15 cellular contexts compared by ENCODE assay signal in the genomic region with DNA sequence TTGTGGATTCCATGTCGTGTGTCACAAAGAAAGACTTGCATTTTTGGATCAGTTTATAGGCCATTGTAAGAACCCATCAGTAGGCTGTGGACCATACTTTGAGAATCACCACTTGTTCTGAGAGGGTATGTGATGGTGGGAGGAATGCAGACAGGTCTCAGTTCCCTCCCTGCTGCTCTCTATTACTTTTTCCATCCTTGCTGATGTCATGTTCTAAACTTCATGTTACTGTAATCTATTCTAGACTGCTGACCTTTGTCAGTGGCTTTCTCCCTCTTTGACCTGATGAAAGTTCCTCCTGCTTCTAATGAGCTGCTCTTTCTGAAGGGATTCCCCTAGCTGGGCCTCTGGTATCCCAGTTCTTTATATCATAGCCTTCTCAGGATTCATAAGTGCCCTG. TPM values are rescaled to one million over a fixed set of nuclear protein-coding genes. Genes with fewer than 3 reads are reported as not detected.
DNase-seq lines count a peak whose midpoint lies in the region; ATAC-seq, FAIRE-seq and TF ChIP-seq lines count a peak whose summit lies in the region.
"Had no signal": no experiment of that assay in that cellular context is flagged by ENCODE, and none has a peak within 500 bp of the region (broad histone marks: within the 10 kb centered on the region; RNA-seq: fewer than 3 reads in every experiment).

No MANE protein-coding gene starts in this region.

- H3K4me2 ChIP-seq in keratinocyte (ENCODE audit: control insufficient read depth, extremely low read depth, insufficient read depth, low read depth, low read length) (no peak overlapping the region), HepG2 (ENCODE audit: low read depth, low read length) (no peak overlapping the region)
- H3K4me2 ChIP-seq: A549, BLaER1, KMS-11 had no signal

- FAIRE-seq in GM18507 (lab: Jason Lieb, UNC) = peak; percentile 18
- FAIRE-seq in keratinocyte (lab: Jason Lieb, UNC) = peak; percentile 43
- FAIRE-seq in HepG2 (lab: Jason Lieb, UNC) = no peak
- FAIRE-seq: A549, H1 had no signal

- H3K27me3 Mint-ChIP-seq in stimulated activated naive CD8-positive, alpha-beta T cell treated with anti-CD3 and anti-CD28 coated beads, Interleukin-15, amount 100 ng/mL, for 72 hours = no peaks in the 10 kb centered on the region
- no peaks in the 10 kb centered on the region for H3K27me3 Mint-ChIP-seq in progenitor cell of endocrine pancreas
- H3K27me3 Mint-ChIP-seq: CD8-positive, alpha-beta memory T cell had no signal

- no peak overlapping the region for H3K27ac ChIP-seq in keratinocyte (ENCODE audit: control insufficient read depth, insufficient read depth, low read length)
- no peak overlapping the region for H3K27ac ChIP-seq in HepG2 (ENCODE audit: extremely low read length, insufficient read depth, low read length)
- H3K27ac ChIP-seq: A549, BLaER1, KMS-11 had no signal

- H3K27me3 ChIP-seq in keratinocyte (ENCODE audit: control insufficient read depth, extremely low read depth, insufficient read depth, low read length) (no peaks in the 10 kb centered on the region), HepG2 (ENCODE audit: control insufficient read depth in 1 of 2, insufficient read depth in 2 of 2, low read length in 2 of 2) (no peaks in the 10 kb centered on the region)
- H3K27me3 ChIP-seq: BLaER1 had no signal

- TF ChIP-seq EP300 in HepG2 (IDR thresholded peaks at IDR 0.05; ENCODE audit: low read depth in 2 of 2, low read length in 2 of 2) (no peak), HepG2 (CRISPR knock-in tag; IDR thresholded peaks at IDR 0.05; ENCODE audit: borderline replicate concordance) (no peak)

- H3K27ac Mint-ChIP-seq in stimulated activated naive CD8-positive, alpha-beta T cell treated with anti-CD3 and anti-CD28 coated beads, Interleukin-15, amount 100 ng/mL, for 72 hours = peak overlapping the region in 1 of 2 donors; percentile 10
- H3K27ac Mint-ChIP-seq in progenitor cell of endocrine pancreas = no peak overlapping the region
- H3K27ac Mint-ChIP-seq: HFFc6 had no signal

- in situ Hi-C loops in HepG2 (cut with HindIII; ENCODE audit: extremely low pct_ligation_motif_present, low pct_unique_long_range_greater_than_20kb) = loop anchor here (10.0 kb wide), 1 partner anchor 291 kb away; no protein-coding TSS in a partner anchor

- no peaks in the 10 kb centered on the region for H3K9me3 Mint-ChIP-seq in stimulated activated naive CD8-positive, alpha-beta T cell treated with anti-CD3 and anti-CD28 coated beads, Interleukin-15, amount 100 ng/mL, for 72 hours
- H3K9me3 Mint-ChIP-seq in progenitor cell of endocrine pancreas (ENCODE audit: low read depth) = peaks cover 7% of the 10 kb centered on the region
- H3K9me3 Mint-ChIP-seq: CD8-positive, alpha-beta memory T cell; HFFc6 had no signal

- H3K9ac ChIP-seq in keratinocyte (ENCODE audit: control insufficient read depth, extremely low read depth, insufficient read depth, low read length) (no peak overlapping the region), HepG2 (ENCODE audit: insufficient read depth, low read depth, low read length) (no peak overlapping the region)
- H3K9ac ChIP-seq: BLaER1, KMS-11 had no signal

- H3K36me3 ChIP-seq in keratinocyte (ENCODE audit: control insufficient read depth in 2 of 2, extremely low read depth in 1 of 2, insufficient read depth in 2 of 2, low read length in 2 of 2) (no peaks in the 10 kb centered on the region), HepG2 (replicated peaks in 1 of 2; ENCODE audit: control insufficient read depth in 1 of 2, insufficient read depth in 2 of 2, low read length in 2 of 2) (no peaks in the 10 kb centered on the region)

- H3K79me2 ChIP-seq in keratinocyte (ENCODE audit: control insufficient read depth, insufficient read depth, low read length) = no peaks in the 10 kb centered on the region
- H3K79me2 ChIP-seq in HepG2 (ENCODE audit: insufficient read depth, low read length) = no peaks in the 10 kb centered on the region

- peak; percentile 23 for ATAC-seq in stimulated activated naive CD8-positive, alpha-beta T cell treated with anti-CD3 and anti-CD28 coated beads, Interleukin-15, Interleukin-2, amounts not matched to agents 100 U/mL and 50 U/mL, for 24 hours
- no peak for ATAC-seq in stimulated activated naive CD8-positive, alpha-beta T cell treated with anti-CD3 and anti-CD28 coated beads, Interleukin-15, amount 100 ng/mL, for 72 hours
- ATAC-seq in HepG2 = no peak
- ATAC-seq: A549 had no signal

- H3K9me3 ChIP-seq in keratinocyte (ENCODE audit: control insufficient read depth, low read depth, low read length) = no peaks in the 10 kb centered on the region
- H3K9me3 ChIP-seq in HepG2 (ENCODE audit: low read length) = no peaks in the 10 kb centered on the region
- H3K9me3 ChIP-seq: A549, BLaER1 had no signal

- dilution Hi-C loops in keratinocyte (cut with MboI; ENCODE audit: extremely low pct_ligation_motif_present, low sequenced_read_pairs) = no loop called here

- TF ChIP-seq POLR2A in HepG2 (IDR thresholded peaks at IDR 0.05; ENCODE audit: insufficient read depth in 1 of 2, low read depth in 2 of 2, low read length in 2 of 2) = no peak

- H3K4me1 ChIP-seq in keratinocyte (ENCODE audit: control insufficient read depth, extremely low read depth, insufficient read depth, low read length) (no peaks in the 10 kb centered on the region), HepG2 (ENCODE audit: insufficient read depth, low read length) (peaks cover 21% of the 10 kb centered on the region)
- H3K4me1 ChIP-seq: BLaER1 had no signal

- peaks cover 9% of the 10 kb centered on the region for H3K4me1 Mint-ChIP-seq in stimulated activated naive CD8-positive, alpha-beta T cell treated with anti-CD3 and anti-CD28 coated beads, Interleukin-15, amount 100 ng/mL, for 72 hours
- H3K4me1 Mint-ChIP-seq in progenitor cell of endocrine pancreas (ENCODE audit: low read depth) = peaks cover 8% of the 10 kb centered on the region
- H3K4me1 Mint-ChIP-seq: CD8-positive, alpha-beta memory T cell had no signal

- H3K4me3 ChIP-seq in keratinocyte (ENCODE audit: control insufficient read depth in 2 of 3, extremely low read depth in 1 of 3, insufficient read depth in 2 of 3, low read depth in 1 of 3, low read length in 3 of 3) = no peak overlapping the region
- no peak overlapping the region for H3K4me3 ChIP-seq in HepG2 (replicated peaks in 1 of 3; ENCODE audit: insufficient read depth in 1 of 3, low read depth in 2 of 3, low read length in 3 of 3)
- H3K4me3 ChIP-seq: A549, BLaER1 had no signal

- BruUV-seq in HepG2 (replicated peaks; lab: Mats Ljungman, UMichigan) = no TSS peak

- POLR2A ChIA-PET in HepG2 (lab: Yijun Ruan, JAX) = no interaction called here

- peaks cover 1% of the 10 kb centered on the region for H3K36me3 Mint-ChIP-seq in progenitor cell of endocrine pancreas (ENCODE audit: insufficient read depth)

- DNase-seq in stimulated activated naive CD8-positive, alpha-beta T cell treated with anti-CD3 and anti-CD28 coated beads, Interleukin-15, Interleukin-2, amounts not matched to agents 100 U/mL and 50 U/mL, for 24 hours = no peak
- DNase-seq in stimulated activated naive CD8-positive, alpha-beta T cell treated with anti-CD3 and anti-CD28 coated beads, Interleukin-15, amount 100 ng/mL, for 72 hours = no peak
- DNase-seq in GM18507 (ENCODE audit: extremely low spot score, insufficient read length, low read depth) (no peak), keratinocyte (ENCODE audit: low read depth, low spot score) (no peak), progenitor cell of endocrine pancreas (ENCODE audit: low spot score, unreplicated experiment) (no peak), HepG2 (ENCODE audit: low spot score) (no peak)
- DNase-seq: CD8-positive, alpha-beta memory T cell; DMS53; GF-D8; HCEC 1CT; HFFc6 had no signal

- no peak overlapping the region for H2AFZ ChIP-seq in keratinocyte (ENCODE audit: control insufficient read depth, low read length)
- no peak overlapping the region for H2AFZ ChIP-seq in HepG2 (ENCODE audit: low read length)

- no peaks in the 10 kb centered on the region for H3K9me1 ChIP-seq in keratinocyte (ENCODE audit: control insufficient read depth, extremely low read depth, insufficient read depth, low read length)

- WGBS in HepG2 (ENCODE audit: low lambda C conversion rate) = 55% methylated on average over 1 of the region's 1 CpG

- intact Hi-C loops in HepG2 (cut with micrococcal nuclease; ENCODE audit: unreplicated experiment) = no loop called here

- TF ChIP-seq CTCF in keratinocyte (optimal IDR thresholded peaks at IDR 0.05 in 1 of 3, IDR thresholded peaks at IDR 0.05 in 1 of 3, conservative IDR thresholded peaks at IDR 0.05 in 1 of 3; ENCODE audit: extremely low read depth in 1 of 3, insufficient read depth in 2 of 3, low read length in 3 of 3) (no peak), progenitor cell of endocrine pancreas (IDR thresholded peaks at IDR 0.05; ENCODE audit: unreplicated experiment) (no peak), HepG2 (CRISPR knock-in tag; IDR thresholded peaks at IDR 0.05) (no peak)

- no peak for TF ChIP-seq RAD21 in HepG2 (CRISPR knock-in tag; IDR thresholded peaks at IDR 0.05)

- CTCF ChIA-PET in HepG2 (lab: Yijun Ruan, JAX; ENCODE audit: low intra/inter-chr PET ratio, low total read pairs) = no interaction called here

- no peak overlapping the region for H3K4me3 Mint-ChIP-seq in stimulated activated naive CD8-positive, alpha-beta T cell treated with anti-CD3 and anti-CD28 coated beads, Interleukin-15, amount 100 ng/mL, for 72 hours
- no peak overlapping the region for H3K4me3 Mint-ChIP-seq in progenitor cell of endocrine pancreas (ENCODE audit: low read depth)
- H3K4me3 Mint-ChIP-seq: CD8-positive, alpha-beta memory T cell; HFFc6 had no signal

- no peaks in the 10 kb centered on the region for H4K20me1 ChIP-seq in keratinocyte (ENCODE audit: control insufficient read depth, extremely low read depth, insufficient read depth, low read length)
- no peaks in the 10 kb centered on the region for H4K20me1 ChIP-seq in HepG2 (ENCODE audit: insufficient read depth, low read length)
- H4K20me1 ChIP-seq: BLaER1 had no signal

RNA-seq across cellular contexts. Expression of a gene that starts 46.1 kb away (rescaled TPM):
- polyA plus RNA-seq in keratinocyte (8.5 to 14.6 TPM (median 10.0 TPM) in 3 replicates), HepG2 (2011; rRNA removed) (7.1 and 8.1 TPM in 2 replicates)
- polyA plus RNA-seq in keratinocyte (2011; ENCODE audit: low read depth) = 6.2 TPM
- polyA plus RNA-seq in keratinocyte (2011; cell fraction: cytosol; rRNA removed) = 7.3 and 10.1 TPM in 2 replicates
- polyA plus RNA-seq in keratinocyte (2011; cell fraction: nucleus; rRNA removed) = 26.2 and 31.8 TPM in 2 replicates
- 8.0 and 14.6 TPM in 2 replicates for polyA plus RNA-seq in keratinocyte (2012; ENCODE audit: low replicate concordance)
- polyA minus RNA-seq in keratinocyte = 13.2 to 44.4 TPM (median 20.8 TPM) in 3 replicates
- 15.7 TPM for polyA minus RNA-seq in keratinocyte (2011; cell fraction: cytosol; rRNA and poly(A)+ RNA removed)
- 13.5 and 20.6 TPM in 2 replicates for polyA minus RNA-seq in keratinocyte (2011; cell fraction: nucleus; rRNA and poly(A)+ RNA removed)
- total RNA-seq in progenitor cell of endocrine pancreas (14.6 and 14.9 TPM in 2 replicates), HepG2 (2016; rRNA removed; fragmentation: Illumina TruSeq; extraction: Trizol) (3.4 and 5.1 TPM in 2 replicates)
- total RNA-seq in HepG2 (2016; cell fraction: cytosol; rRNA removed; fragmentation: Illumina TruSeq; extraction: Trizol; ENCODE audit: low read depth) = 5.4 and 6.6 TPM in 2 replicates
- 2.8 and 4.6 TPM in 2 replicates for total RNA-seq in HepG2 (2016; cell fraction: insoluble cytoplasmic fraction; rRNA removed; fragmentation: Illumina TruSeq; extraction: Trizol)
- total RNA-seq in HepG2 (2016; cell fraction: membrane; rRNA removed; fragmentation: Illumina TruSeq; extraction: Trizol) = 8.5 and 8.7 TPM in 2 replicates
- 11.8 and 11.9 TPM in 2 replicates for total RNA-seq in HepG2 (2016; cell fraction: nucleus; rRNA removed; fragmentation: Illumina TruSeq; extraction: Trizol)
- polyA plus RNA-seq in HepG2 (2011; cell fraction: cytosol; rRNA removed) = 7.1 and 7.2 TPM in 2 replicates
- polyA plus RNA-seq in HepG2 (2011; cell fraction: nucleus; rRNA removed) = 19.2 and 19.5 TPM in 2 replicates
- 8.2 and 8.6 TPM in 2 replicates for polyA plus RNA-seq in HepG2 (2012)
- 4.9 and 5.7 TPM in 2 replicates for polyA plus RNA-seq in HepG2 (2016; cell fraction: cytosol; fragmentation: Illumina TruSeq; extraction: Trizol; ENCODE audit: low read depth)
- polyA plus RNA-seq in HepG2 (2016; cell fraction: insoluble cytoplasmic fraction; fragmentation: Illumina TruSeq; extraction: Trizol; ENCODE audit: low read depth) = 4.6 and 5.3 TPM in 2 replicates
- polyA plus RNA-seq in HepG2 (2016; cell fraction: membrane; fragmentation: Illumina TruSeq; extraction: Trizol; ENCODE audit: low read depth) = 8.5 and 11.7 TPM in 2 replicates
- 15.9 and 17.9 TPM in 2 replicates for polyA plus RNA-seq in HepG2 (2016; cell fraction: nucleus; fragmentation: Illumina TruSeq; extraction: Trizol; ENCODE audit: insufficient read depth, low read depth)
- 14.7 and 20.2 TPM in 2 replicates for polyA minus RNA-seq in HepG2 (2011; rRNA and poly(A)+ RNA removed; ENCODE audit: low replicate concordance)
- 7.6 and 9.7 TPM in 2 replicates for polyA minus RNA-seq in HepG2 (2011; cell fraction: cytosol; rRNA and poly(A)+ RNA removed)
- 20.2 and 21.6 TPM in 2 replicates for polyA minus RNA-seq in HepG2 (2011; cell fraction: nucleus; rRNA and poly(A)+ RNA removed)
